In genomic region chr10:103967433-103968142, GRCh38 we compare ENCODE assay signal across 8 cellular contexts. TPM values are rescaled to one million over a fixed set of nuclear protein-coding genes. Genes with fewer than 3 reads are reported as not detected.
DNase-seq lines count a peak whose midpoint lies in the region; ATAC-seq and TF ChIP-seq lines count a peak whose summit lies in the region.

No MANE protein-coding gene starts in this region.

- CTCF ChIA-PET in GM10248 (lab: Yijun Ruan, JAX) = interaction anchor here (0.8 to 1.9 kb wide), 6 partner anchors 11 to 154 kb away, joined by 3 to 4 read pairs (median 3); no protein-coding TSS in a partner anchor

- peaks cover 50% of the 10 kb centered on the region for H3K4me1 Mint-ChIP-seq in activated naive CD4-positive, alpha-beta T cell treated with anti-CD3 and anti-CD28 coated beads, Interleukin-2, amount 50 U/mL, for 24 hours
- peaks cover 48% of the 10 kb centered on the region for H3K4me1 Mint-ChIP-seq in osteocyte (ENCODE audit: unreplicated experiment)

- TF ChIP-seq CTCF in GM10248 (IDR thresholded peaks at IDR 0.05; ENCODE audit: control extremely low read depth, extremely low read depth, low read depth, missing control alignments) (no peak), osteocyte (IDR thresholded peaks at IDR 0.05) (no peak)

- in situ Hi-C loops in G401 (cut with HindIII; ENCODE audit: low sequenced_read_pairs) = no loop called here

- ATAC-seq in HG02623 (IDR thresholded peaks at IDR 0.05; ENCODE audit: unreplicated experiment) (peak; percentile 35), Right ventricle myocardium superior (ENCODE audit: poor library complexity) (peak; percentile 49)

- POLR2A ChIA-PET in GM10248 (lab: Yijun Ruan, JAX) = no interaction called here

- no peaks in the 10 kb centered on the region for H3K27me3 Mint-ChIP-seq in activated naive CD4-positive, alpha-beta T cell treated with anti-CD3 and anti-CD28 coated beads, Interleukin-2, amount 50 U/mL, for 24 hours
- H3K27me3 Mint-ChIP-seq in osteocyte (ENCODE audit: unreplicated experiment) = no peaks in the 10 kb centered on the region

- DNase-seq in A172 (ENCODE audit: low spot score) = peak; percentile 37
- peak; percentile 67 for DNase-seq in GM10248 (ENCODE audit: extremely low spot score)
- DNase-seq in NAMALWA (ENCODE audit: low spot score) = peak; percentile 60
- DNase-seq in Right ventricle myocardium superior = no peak
- DNase-seq in osteocyte (ENCODE audit: extremely low spot score, unreplicated experiment) = no peak
- no peak for DNase-seq in G401 (ENCODE audit: low spot score)

- H3K27ac Mint-ChIP-seq in activated naive CD4-positive, alpha-beta T cell treated with anti-CD3 and anti-CD28 coated beads, Interleukin-2, amount 50 U/mL, for 24 hours = peak overlapping the region; percentile 93
- H3K27ac Mint-ChIP-seq in osteocyte (ENCODE audit: unreplicated experiment) = peak overlapping the region; percentile 88

- peak overlapping the region; percentile 98 for H3K4me3 Mint-ChIP-seq in activated naive CD4-positive, alpha-beta T cell treated with anti-CD3 and anti-CD28 coated beads, Interleukin-2, amount 50 U/mL, for 24 hours
- peak overlapping the region; percentile 94 for H3K4me3 Mint-ChIP-seq in osteocyte (ENCODE audit: unreplicated experiment)

- no peaks in the 10 kb centered on the region for H3K9me3 Mint-ChIP-seq in activated naive CD4-positive, alpha-beta T cell treated with anti-CD3 and anti-CD28 coated beads, Interleukin-2, amount 50 U/mL, for 24 hours
- no peaks in the 10 kb centered on the region for H3K9me3 Mint-ChIP-seq in osteocyte (ENCODE audit: unreplicated experiment)

- no peaks in the 10 kb centered on the region for H3K36me3 Mint-ChIP-seq in activated naive CD4-positive, alpha-beta T cell treated with anti-CD3 and anti-CD28 coated beads, Interleukin-2, amount 50 U/mL, for 24 hours
- peaks cover under 1% of the 10 kb centered on the region for H3K36me3 Mint-ChIP-seq in osteocyte (ENCODE audit: unreplicated experiment)

- intact Hi-C loops in Right ventricle myocardium superior (cut with DNase I) = loop anchor here (2.0 to 10.0 kb wide), 2 partner anchors 49 to 157 kb away; partner anchors contain the start of genes SFR1 and STN1

RNA-seq across cellular contexts. Expression of gene SLK, which starts 0.6 kb away (rescaled TPM):
- total RNA-seq in A172 (2014; rRNA removed; shearing (Covaris generic)) = 47.9 and 61.5 TPM in 2 replicates
- total RNA-seq in Right ventricle myocardium superior (28.1 TPM), osteocyte (41.3 and 44.0 TPM in 2 replicates)
- total RNA-seq in G401 (2014; rRNA removed; shearing (Covaris generic)) = 33.2 and 38.0 TPM in 2 replicates

RNA-seq across cellular contexts. Expression of gene STN1, which starts 49.6 kb away (rescaled TPM):
- 33.1 and 43.8 TPM in 2 replicates for total RNA-seq in A172 (2014; rRNA removed; shearing (Covaris generic))
- total RNA-seq in Right ventricle myocardium superior = 29.7 TPM
- 21.5 and 21.8 TPM in 2 replicates for total RNA-seq in osteocyte
- 24.1 and 28.7 TPM in 2 replicates for total RNA-seq in G401 (2014; rRNA removed; shearing (Covaris generic))

Comparison
In these comparisons a context has a peak if more than half of its experiments do, and no peak if none do; other contexts are left out.
1. DNase-seq: peak in A172 (single experiment), GM10248 (single experiment) and NAMALWA (single experiment); none in Right ventricle myocardium superior (single experiment), osteocyte (single experiment) and G401 (single experiment).